24 cellular contexts compared by ENCODE assay signal in the genomic region with DNA sequence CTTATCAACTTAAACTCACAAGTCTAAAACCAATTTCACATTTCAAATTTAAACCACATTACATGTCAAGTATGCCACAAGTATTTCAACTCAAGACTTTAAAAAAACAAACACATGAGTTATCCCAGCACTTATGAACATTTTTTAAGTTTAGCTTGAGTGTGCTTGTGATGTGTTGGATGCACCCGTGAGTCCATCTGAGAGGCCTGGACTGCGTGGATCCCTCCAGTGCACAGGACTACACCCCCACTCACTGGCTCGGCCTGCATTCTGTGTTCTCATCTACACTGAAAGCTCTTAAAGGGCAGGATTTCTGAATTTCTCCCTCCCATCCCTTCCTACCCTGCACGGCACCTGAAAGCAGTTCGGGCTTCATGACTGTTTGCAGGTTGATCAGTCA.
"Had no signal": no experiment of that assay in that cellular context is flagged by ENCODE, and none has a peak within 500 bp of the region (broad histone marks: within the 10 kb centered on the region; RNA-seq: fewer than 3 reads in every experiment).

No MANE protein-coding gene starts in this region.

- H3K4me3 ChIP-seq: adrenal gland, heart left ventricle, lung, smooth muscle cell, testis had no signal

- FAIRE-seq: kidney, TTC549 had no signal

- H3K27ac ChIP-seq: adrenal gland, heart left ventricle, testis had no signal

- DNase-seq: activated CD4-positive, alpha-beta T cell treated with anti-CD3 and anti-CD28 coated beads for 1 hour; activated CD4-positive, alpha-beta T cell treated with anti-CD3 and anti-CD28 coated beads, Interleukin-2, amount 50 U/mL, for 1 hour; activated gamma-delta T cell treated with Interleukin-2 at 50 U/mL for 16 hours; activated T-cell treated with anti-CD3 and anti-CD28 coated beads, Interleukin-2, amount 50 U/mL, for 1 hour; adrenal gland; cerebellar nuclear complex; effector CD4-positive, alpha-beta T cell; erythroblast; heart left ventricle; kidney; naive B cell; occipital lobe; posterior cingulate gyrus; stimulated activated CD4-positive, alpha-beta T cell treated with anti-CD3 and anti-CD28 coated beads, Interleukin-2, amount 100 ng/mL, for 48 hours; stimulated activated CD8-positive, alpha-beta memory T cell treated with anti-CD3 and anti-CD28 coated beads, Interleukin-4, amount 100 ng/mL, for 48 hours; stimulated activated naive B cell treated with anti-CD40 and anti-IgM and Interleukin-4, amounts not matched to agents 10 μg/mL and 1 μg/mL and 100 μg/mL, for 72 hours; T-helper 1 cell; testis had no signal

- H3K36me3 ChIP-seq: adrenal gland, heart left ventricle had no signal

- H3K9me3 ChIP-seq: testis had no signal

- H3K4me1 ChIP-seq: adrenal gland, heart left ventricle, testis had no signal

- ATAC-seq: activated naive CD4-positive, alpha-beta T cell treated with anti-CD3 and anti-CD28 coated beads, Interleukin-2, amount 50 U/mL, for 72 hours; heart left ventricle; left lobe of liver; sciatic nerve; stimulated activated naive B cell treated with anti-CD40 and anti-IgM and Interleukin-4, amounts not matched to agents 10 μg/mL and 1 μg/mL and 100 μg/mL, for 72 hours had no signal

- H3K27me3 ChIP-seq: adrenal gland, heart left ventricle, testis had no signal
